ENCODE assay signal across 11 cellular contexts in genomic region chr1:234841710-234842231, GRCh38.
A peak's percentile ranks its signal among the peaks of the same experiment; 100 is the strongest.
DNase-seq lines count a peak whose midpoint lies in the region; ATAC-seq and TF ChIP-seq lines count a peak whose summit lies in the region.
"Had no signal": no experiment of that assay in that cellular context is flagged by ENCODE, and none has a peak within 500 bp of the region (broad histone marks: within the 10 kb centered on the region; RNA-seq: fewer than 3 reads in every experiment).

No MANE protein-coding gene starts in this region.

- no peaks in the 10 kb centered on the region for H3K36me3 ChIP-seq in right atrium auricular region
- H3K36me3 ChIP-seq in aorta (ENCODE audit: control insufficient read depth in 1 of 2, insufficient read depth in 2 of 2, low read length in 1 of 2): no peaks in the 10 kb centered on the region

- H3K4me3 Mint-ChIP-seq in activated naive CD4-positive, alpha-beta T cell treated with anti-CD3 and anti-CD28 coated beads, Interleukin-2, amount 50 U/mL, for 24 hours: peak overlapping the region; percentile 33
- H3K4me3 Mint-ChIP-seq in T-helper 2 cell treated with Interferon-gamma antibody and Interleukin-4, amounts not matched to agents 5 μg/mL and 100 μg/mL, for 36 hours: peak overlapping the region; percentile 48

- H3K27me3 ChIP-seq in right atrium auricular region (no peaks in the 10 kb centered on the region), aorta (ENCODE audit: control insufficient read depth in 1 of 2, insufficient read depth in 2 of 2, low read length in 1 of 2) (no peaks in the 10 kb centered on the region)

- 74 to 80% methylated on average over 7 of the region's 7 CpGs for WGBS in aorta, 2 donors

- H3K4me1 Mint-ChIP-seq in activated naive CD4-positive, alpha-beta T cell treated with anti-CD3 and anti-CD28 coated beads, Interleukin-2, amount 50 U/mL, for 24 hours: peaks cover 78% of the 10 kb centered on the region
- peaks cover 79% of the 10 kb centered on the region for H3K4me1 Mint-ChIP-seq in T-helper 2 cell treated with Interferon-gamma antibody and Interleukin-4, amounts not matched to agents 5 μg/mL and 100 μg/mL, for 36 hours (ENCODE audit: low read depth)

- H3K4me1 ChIP-seq in right atrium auricular region: peaks cover 0 to 35% of the 10 kb centered on the region in 2 donors
- no peaks in the 10 kb centered on the region for H3K4me1 ChIP-seq in aorta (ENCODE audit: control insufficient read depth in 1 of 2, insufficient read depth in 2 of 2, low read length in 2 of 2)

- ATAC-seq in aorta (ENCODE audit: low FRiP score): peak; percentile 56
- ATAC-seq in HG03139 (IDR thresholded peaks at IDR 0.05; ENCODE audit: unreplicated experiment): no peak

- H3K9me3 Mint-ChIP-seq in activated naive CD4-positive, alpha-beta T cell treated with anti-CD3 and anti-CD28 coated beads, Interleukin-2, amount 50 U/mL, for 24 hours: no peaks in the 10 kb centered on the region
- no peaks in the 10 kb centered on the region for H3K9me3 Mint-ChIP-seq in T-helper 2 cell treated with Interferon-gamma antibody and Interleukin-4, amounts not matched to agents 5 μg/mL and 100 μg/mL, for 36 hours

- no peaks in the 10 kb centered on the region for H3K36me3 Mint-ChIP-seq in activated naive CD4-positive, alpha-beta T cell treated with anti-CD3 and anti-CD28 coated beads, Interleukin-2, amount 50 U/mL, for 24 hours
- peaks cover 1% of the 10 kb centered on the region for H3K36me3 Mint-ChIP-seq in T-helper 2 cell treated with Interferon-gamma antibody and Interleukin-4, amounts not matched to agents 5 μg/mL and 100 μg/mL, for 36 hours (ENCODE audit: low read depth)

- H3K4me3 ChIP-seq in right atrium auricular region: no peak overlapping the region
- no peak overlapping the region for H3K4me3 ChIP-seq in aorta (ENCODE audit: low read length in 2 of 2)

- H3K9me3 ChIP-seq in right atrium auricular region (no peaks in the 10 kb centered on the region), aorta (ENCODE audit: control insufficient read depth, low read length) (no peaks in the 10 kb centered on the region)

- TF ChIP-seq CTCF in right atrium auricular region (IDR thresholded peaks at IDR 0.05): no peak

- H3K27ac Mint-ChIP-seq in activated naive CD4-positive, alpha-beta T cell treated with anti-CD3 and anti-CD28 coated beads, Interleukin-2, amount 50 U/mL, for 24 hours: peak overlapping the region; percentile 59
- H3K27ac Mint-ChIP-seq in T-helper 2 cell treated with Interferon-gamma antibody and Interleukin-4, amounts not matched to agents 5 μg/mL and 100 μg/mL, for 36 hours: peak overlapping the region; percentile 75

- H3K27me3 Mint-ChIP-seq in activated naive CD4-positive, alpha-beta T cell treated with anti-CD3 and anti-CD28 coated beads, Interleukin-2, amount 50 U/mL, for 24 hours: no peaks in the 10 kb centered on the region
- H3K27me3 Mint-ChIP-seq in T-helper 2 cell treated with Interferon-gamma antibody and Interleukin-4, amounts not matched to agents 5 μg/mL and 100 μg/mL, for 36 hours (ENCODE audit: low read depth): no peaks in the 10 kb centered on the region

- intact Hi-C loops in aorta (cut with DNase I): loop anchor here in 1 of 2 donors (10.0 kb wide), 1 partner anchor 87 kb away; no protein-coding TSS in a partner anchor

- H3K27ac ChIP-seq in right atrium auricular region (no peak overlapping the region), aorta (ENCODE audit: low read depth in 1 of 2, low read length in 2 of 2) (no peak overlapping the region)
- H3K27ac ChIP-seq: C4-2B had no signal

- DNase-seq in activated naive CD4-positive, alpha-beta T cell treated with anti-CD3 and anti-CD28 coated beads, Interleukin-2, amount 50 U/mL, for 16 hours: no peak
- no peak for DNase-seq in T-helper 2 cell treated with Interferon-gamma antibody and Interleukin-4, amounts not matched to agents 5 μg/mL and 100 μg/mL, for 36 hours (ENCODE audit: low spot score)
- DNase-seq in right atrium auricular region (ENCODE audit: low spot score): peak; percentile 72
- DNase-seq in aorta: peak in 1 of 2 donors; percentile 81
- no peak for DNase-seq in DMS 273 (lab: John Stamatoyannopoulos, UW; ENCODE audit: unreplicated experiment)
- DNase-seq in effector CD4-positive, alpha-beta T cell: no peak
- DNase-seq: activated gamma-delta T cell, posterior cingulate gyrus had no signal
